In the genomic region with DNA sequence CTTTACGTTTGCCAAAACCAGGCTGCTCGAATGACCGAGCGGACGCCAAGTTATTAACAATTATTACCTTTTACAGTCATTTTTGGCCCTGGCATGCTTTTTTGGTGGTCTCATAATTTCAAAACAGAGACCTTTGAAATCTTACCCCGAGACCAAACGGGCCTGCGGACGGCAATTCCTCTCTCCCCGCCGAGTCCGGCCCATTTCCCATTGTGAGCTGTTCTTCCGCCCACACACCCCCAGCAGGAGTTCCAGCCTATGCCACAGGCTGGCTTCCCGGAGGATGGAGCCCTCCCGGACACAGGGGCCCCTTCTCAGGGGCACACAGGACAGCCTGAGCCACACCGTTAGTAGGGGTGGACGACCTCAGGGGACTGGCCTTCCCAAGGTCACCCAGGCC, we compare ENCODE assay signal across 18 cellular contexts.
"Had no signal": no experiment of that assay in that cellular context is flagged by ENCODE, and none has a peak within 500 bp of the region (broad histone marks: within the 10 kb centered on the region; RNA-seq: fewer than 3 reads in every experiment).

No MANE protein-coding gene starts in this region.

- H3K36me3 ChIP-seq: left ventricle myocardium inferior, tibial nerve, vagina, WERI-Rb-1 had no signal

- ATAC-seq: activated CD4-positive, alpha-beta T cell treated with anti-CD3 and anti-CD28 coated beads for 36 hours; activated CD8-positive, alpha-beta T cell treated with anti-CD3 and anti-CD28 coated beads, Interleukin-2, amount 10 ng/mL, durations not matched to agents 7 days and 5 days; body of pancreas; esophagus mucosa; stimulated activated naive B cell treated with anti-CD40 and anti-IgM and Interleukin-4, amounts not matched to agents 10 μg/mL and 1 μg/mL and 100 μg/mL, for 72 hours; T-helper 17 cell had no signal

- H3K27me3 ChIP-seq: body of pancreas, tibial nerve, vagina had no signal

- H3K4me1 ChIP-seq: body of pancreas, left ventricle myocardium inferior, vagina had no signal

- H3K27me3 Mint-ChIP-seq: activated naive CD8-positive, alpha-beta T cell; central memory CD8-positive, alpha-beta T cell; stimulated activated naive B cell treated with anti-CD40 and anti-IgM and Interleukin-4, amounts not matched to agents 10 μg/mL and 1 μg/mL and 100 μg/mL, for 72 hours had no signal

- H3K27ac ChIP-seq: body of pancreas, left ventricle myocardium inferior, vagina, WERI-Rb-1 had no signal

- H3K4me3 Mint-ChIP-seq: activated CD4-positive, alpha-beta T cell treated with anti-CD3 and anti-CD28 coated beads for 36 hours; activated CD8-positive, alpha-beta T cell treated with anti-CD3 and anti-CD28 coated beads, Interleukin-2, amount 10 ng/mL, durations not matched to agents 7 days and 5 days; activated naive CD8-positive, alpha-beta T cell; central memory CD8-positive, alpha-beta T cell; neural crest cell; stimulated activated naive B cell treated with anti-CD40 and anti-IgM and Interleukin-4, amounts not matched to agents 10 μg/mL and 1 μg/mL and 100 μg/mL, for 72 hours; T-helper 17 cell had no signal

- H3K4me1 Mint-ChIP-seq: activated CD4-positive, alpha-beta T cell treated with anti-CD3 and anti-CD28 coated beads for 36 hours; central memory CD8-positive, alpha-beta T cell; T-helper 17 cell had no signal

- DNase-seq: activated CD4-positive, alpha-beta T cell treated with anti-CD3 and anti-CD28 coated beads for 36 hours; activated CD8-positive, alpha-beta memory T cell treated with anti-CD3 and anti-CD28 coated beads, Interleukin-2, amount 50 U/mL, for 48 hours; activated CD8-positive, alpha-beta T cell treated with anti-CD3 and anti-CD28 coated beads, Interleukin-2, amount 10 ng/mL, durations not matched to agents 7 days and 5 days; activated gamma-delta T cell treated with Interleukin-2 at 50 U/mL for 16 hours; amniotic stem cell; body of pancreas; left ventricle myocardium inferior; stimulated activated CD4-positive, alpha-beta T cell treated with anti-CD3 and anti-CD28 coated beads, Interleukin-15, amount 100 ng/mL, for 24 hours; stimulated activated CD4-positive, alpha-beta T cell treated with anti-CD3 and anti-CD28 coated beads, Interleukin-4, amount 100 ng/mL, for 1 hour; stimulated activated naive B cell treated with anti-CD40 and anti-IgM and Interleukin-4, amounts not matched to agents 10 μg/mL and 1 μg/mL and 100 μg/mL, for 72 hours; T-helper 17 cell; WERI-Rb-1 had no signal

- H3K27ac Mint-ChIP-seq: activated CD4-positive, alpha-beta T cell treated with anti-CD3 and anti-CD28 coated beads for 36 hours; activated CD8-positive, alpha-beta T cell treated with anti-CD3 and anti-CD28 coated beads, Interleukin-2, amount 10 ng/mL, durations not matched to agents 7 days and 5 days; T-helper 17 cell had no signal

- H3K9me3 ChIP-seq: vagina had no signal

- H3K36me3 Mint-ChIP-seq: activated naive CD8-positive, alpha-beta T cell; stimulated activated naive B cell treated with anti-CD40 and anti-IgM and Interleukin-4, amounts not matched to agents 10 μg/mL and 1 μg/mL and 100 μg/mL, for 72 hours had no signal

- H3K4me3 ChIP-seq: body of pancreas, left ventricle myocardium inferior, tibial nerve, vagina had no signal
